In the genomic region with DNA sequence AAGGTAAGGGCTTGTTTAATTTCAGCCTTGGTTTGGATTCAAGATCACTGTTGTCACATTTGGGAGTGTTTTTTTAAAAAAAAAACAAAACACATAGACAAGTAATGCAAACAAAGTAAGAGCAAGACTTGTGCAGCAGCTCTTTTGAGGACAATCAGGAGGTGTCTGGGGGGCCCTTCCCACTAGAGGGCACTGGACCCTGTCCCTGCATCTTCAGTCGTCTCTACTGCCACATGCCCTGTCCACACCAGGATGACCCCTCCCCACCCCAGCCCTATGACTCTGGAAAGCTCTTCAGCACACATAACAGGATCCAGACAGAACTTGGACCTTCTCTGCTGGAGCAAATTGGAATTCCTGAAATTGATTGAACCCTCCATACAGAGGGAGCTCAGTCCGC, we compare ENCODE assay signal across 8 cellular contexts.
A peak's percentile ranks its signal among the peaks of the same experiment; 100 is the strongest.
DNase-seq lines count a peak whose midpoint lies in the region; ATAC-seq, FAIRE-seq and TF ChIP-seq lines count a peak whose summit lies in the region.

No MANE protein-coding gene starts in this region.

- no peaks in the 10 kb centered on the region for H3K9me3 Mint-ChIP-seq in activated CD4-positive, alpha-beta T cell treated with anti-CD3 and anti-CD28 coated beads, Interleukin-2, amount 10 ng/mL, durations not matched to agents 24 days and 14 days
- no peaks in the 10 kb centered on the region for H3K9me3 Mint-ChIP-seq in activated T-cell treated with anti-CD3 and anti-CD28 coated beads, Interleukin-2, amount 50 U/mL, for 72 hours

- H3K4me1 ChIP-seq in thyroid gland, result no peaks in the 10 kb centered on the region

- intact Hi-C loops in activated CD4-positive, alpha-beta T cell treated with anti-CD3 and anti-CD28 coated beads, Interleukin-2, amount 10 ng/mL, durations not matched to agents 24 days and 14 days (cut with micrococcal nuclease), result loop anchor here (5.0 kb wide), 1 partner anchor 69 kb away; the partner anchor contains the start of gene USP46
- intact Hi-C loops in thyroid gland (cut with DNase I), result no loop called here

- H3K27ac Mint-ChIP-seq in activated CD4-positive, alpha-beta T cell treated with anti-CD3 and anti-CD28 coated beads, Interleukin-2, amount 10 ng/mL, durations not matched to agents 24 days and 14 days, result no peak overlapping the region
- no peak overlapping the region for H3K27ac Mint-ChIP-seq in activated T-cell treated with anti-CD3 and anti-CD28 coated beads, Interleukin-2, amount 50 U/mL, for 72 hours

- WGBS in thyroid gland, 2 donors, result 50% methylated on average over 2 of the region's 2 CpGs

- ATAC-seq in activated T-cell treated with anti-CD3 and anti-CD28 coated beads, Interleukin-2, amount 50 U/mL, for 72 hours (replicated peaks in 1 of 2), result peak in 1 of 2 donors; percentile 57
- ATAC-seq in GM21526 (IDR thresholded peaks at IDR 0.05; ENCODE audit: low FRiP score, unreplicated experiment), result no peak

- H3K4me3 Mint-ChIP-seq in activated CD4-positive, alpha-beta T cell treated with anti-CD3 and anti-CD28 coated beads, Interleukin-2, amount 10 ng/mL, durations not matched to agents 24 days and 14 days, result no peak overlapping the region
- no peak overlapping the region for H3K4me3 Mint-ChIP-seq in activated T-cell treated with anti-CD3 and anti-CD28 coated beads, Interleukin-2, amount 50 U/mL, for 72 hours

- H3K27me3 ChIP-seq in thyroid gland, result no peaks in the 10 kb centered on the region

- DNase-seq in activated CD4-positive, alpha-beta T cell treated with anti-CD3 and anti-CD28 coated beads, Interleukin-2, amount 10 ng/mL, durations not matched to agents 24 days and 14 days, result peak; percentile 59
- DNase-seq in activated CD4-positive, alpha-beta T cell treated with anti-CD3 and anti-CD28 coated beads, Interleukin-2, amount 50 U/mL, for 1 hour, result no peak
- DNase-seq in HTR-8/SVneo (ENCODE audit: insufficient read length, low spot score) (peak; percentile 6), hepatic stellate cell (ENCODE audit: low spot score) (peak; percentile 17), thyroid gland (peak; percentile 34 to 38)
- DNase-seq in activated T-cell treated with anti-CD3 and anti-CD28 coated beads, Interleukin-2, amount 50 U/mL, for 72 hours, result peak; percentile 8 to 15
- DNase-seq in activated CD4-positive, CD25-positive, alpha-beta regulatory T cell treated with anti-CD3 and anti-CD28 coated beads, Interleukin-2, amount 50 U/mL, for 72 hours, result no peak

- peaks cover 6% of the 10 kb centered on the region for H3K27me3 Mint-ChIP-seq in activated CD4-positive, alpha-beta T cell treated with anti-CD3 and anti-CD28 coated beads, Interleukin-2, amount 10 ng/mL, durations not matched to agents 24 days and 14 days
- H3K27me3 Mint-ChIP-seq in activated T-cell treated with anti-CD3 and anti-CD28 coated beads, Interleukin-2, amount 50 U/mL, for 72 hours (ENCODE audit: low read depth), result peaks cover 6% of the 10 kb centered on the region

- H3K9me3 ChIP-seq in thyroid gland, result no peaks in the 10 kb centered on the region

- no peak overlapping the region for H3K27ac ChIP-seq in thyroid gland

- TF ChIP-seq CTCF in thyroid gland (IDR thresholded peaks at IDR 0.05), result peak in 4 of 6 experiments; percentile 15 to 45 (median 36)

- peaks cover 4% of the 10 kb centered on the region for H3K36me3 Mint-ChIP-seq in activated CD4-positive, alpha-beta T cell treated with anti-CD3 and anti-CD28 coated beads, Interleukin-2, amount 10 ng/mL, durations not matched to agents 24 days and 14 days (ENCODE audit: low read depth)
- no peaks in the 10 kb centered on the region for H3K36me3 Mint-ChIP-seq in activated T-cell treated with anti-CD3 and anti-CD28 coated beads, Interleukin-2, amount 50 U/mL, for 72 hours (ENCODE audit: insufficient read depth in 2 of 2)

- no peak for FAIRE-seq in HTR-8/SVneo (lab: Jason Lieb, UNC)

- no peak for TF ChIP-seq POLR2A in thyroid gland (IDR thresholded peaks at IDR 0.05)

- H3K4me3 ChIP-seq in thyroid gland (replicated peaks in 1 of 3), result no peak overlapping the region

- peaks cover 18% of the 10 kb centered on the region for H3K4me1 Mint-ChIP-seq in activated CD4-positive, alpha-beta T cell treated with anti-CD3 and anti-CD28 coated beads, Interleukin-2, amount 10 ng/mL, durations not matched to agents 24 days and 14 days
- peaks cover 16% of the 10 kb centered on the region for H3K4me1 Mint-ChIP-seq in activated T-cell treated with anti-CD3 and anti-CD28 coated beads, Interleukin-2, amount 50 U/mL, for 72 hours (ENCODE audit: low read depth)

- H3K36me3 ChIP-seq in thyroid gland, result no peaks in the 10 kb centered on the region

Comparison
In these comparisons a context has a peak if more than half of its experiments do, and no peak if none do; other contexts are left out.
1. DNase-seq: peak in activated CD4-positive, alpha-beta T cell treated with anti-CD3 and anti-CD28 coated beads, Interleukin-2, amount 10 ng/mL, durations not matched to agents 24 days and 14 days (single experiment), HTR-8/SVneo (single experiment), activated T-cell treated with anti-CD3 and anti-CD28 coated beads, Interleukin-2, amount 50 U/mL, for 72 hours (2 of 2), hepatic stellate cell (single experiment) and thyroid gland (2 of 2); none in activated CD4-positive, alpha-beta T cell treated with anti-CD3 and anti-CD28 coated beads, Interleukin-2, amount 50 U/mL, for 1 hour (single experiment) and activated CD4-positive, CD25-positive, alpha-beta regulatory T cell treated with anti-CD3 and anti-CD28 coated beads, Interleukin-2, amount 50 U/mL, for 72 hours (single experiment).